In genomic region chr2:230541934-230542380, GRCh38 we compare ENCODE assay signal across 1 cellular context.
TF ChIP-seq lines count a peak whose summit lies in the region.

No MANE protein-coding gene starts in this region.

TF ChIP-seq in WTC11, 78 proteins besides CTCF, POLR2A, EP300 and RAD21 (continued from another document):
- no peak for TF ChIP-seq CBFB (CRISPR knock-in tag; IDR thresholded peaks at IDR 0.05; ENCODE audit: low read depth)
- no peak for TF ChIP-seq ZNF263 (CRISPR knock-in tag; IDR thresholded peaks at IDR 0.05; ENCODE audit: low read depth)
- TF ChIP-seq NR3C1 (CRISPR knock-in tag; conservative IDR thresholded peaks at IDR 0.05; ENCODE audit: low read depth), result no peak
- TF ChIP-seq, protein P1, sequence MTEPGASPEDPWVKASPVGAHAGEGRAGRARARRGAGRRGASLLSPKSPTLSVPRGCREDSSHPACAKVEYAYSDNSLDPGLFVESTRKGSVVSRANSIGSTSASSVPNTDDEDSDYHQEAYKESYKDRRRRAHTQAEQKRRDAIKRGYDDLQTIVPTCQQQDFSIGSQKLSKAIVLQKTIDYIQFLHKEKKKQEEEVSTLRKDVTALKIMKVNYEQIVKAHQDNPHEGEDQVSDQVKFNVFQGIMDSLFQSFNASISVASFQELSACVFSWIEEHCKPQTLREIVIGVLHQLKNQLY (CRISPR knock-in tag; IDR thresholded peaks at IDR 0.05), result no peak
- TF ChIP-seq, protein P2, sequence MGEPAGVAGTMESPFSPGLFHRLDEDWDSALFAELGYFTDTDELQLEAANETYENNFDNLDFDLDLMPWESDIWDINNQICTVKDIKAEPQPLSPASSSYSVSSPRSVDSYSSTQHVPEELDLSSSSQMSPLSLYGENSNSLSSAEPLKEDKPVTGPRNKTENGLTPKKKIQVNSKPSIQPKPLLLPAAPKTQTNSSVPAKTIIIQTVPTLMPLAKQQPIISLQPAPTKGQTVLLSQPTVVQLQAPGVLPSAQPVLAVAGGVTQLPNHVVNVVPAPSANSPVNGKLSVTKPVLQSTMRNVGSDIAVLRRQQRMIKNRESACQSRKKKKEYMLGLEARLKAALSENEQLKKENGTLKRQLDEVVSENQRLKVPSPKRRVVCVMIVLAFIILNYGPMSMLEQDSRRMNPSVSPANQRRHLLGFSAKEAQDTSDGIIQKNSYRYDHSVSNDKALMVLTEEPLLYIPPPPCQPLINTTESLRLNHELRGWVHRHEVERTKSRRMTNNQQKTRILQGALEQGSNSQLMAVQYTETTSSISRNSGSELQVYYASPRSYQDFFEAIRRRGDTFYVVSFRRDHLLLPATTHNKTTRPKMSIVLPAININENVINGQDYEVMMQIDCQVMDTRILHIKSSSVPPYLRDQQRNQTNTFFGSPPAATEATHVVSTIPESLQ (CRISPR knock-in tag; IDR thresholded peaks at IDR 0.05), result no peak
- TF ChIP-seq, protein P3, sequence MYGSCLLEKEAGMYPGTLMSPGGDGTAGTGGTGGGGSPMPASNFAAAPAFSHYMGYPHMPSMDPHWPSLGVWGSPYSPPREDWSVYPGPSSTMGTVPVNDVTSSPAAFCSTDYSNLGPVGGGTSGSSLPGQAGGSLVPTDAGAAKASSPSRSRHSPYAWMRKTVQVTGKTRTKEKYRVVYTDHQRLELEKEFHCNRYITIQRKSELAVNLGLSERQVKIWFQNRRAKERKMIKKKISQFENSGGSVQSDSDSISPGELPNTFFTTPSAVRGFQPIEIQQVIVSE (CRISPR knock-in tag; IDR thresholded peaks at IDR 0.05; ENCODE audit: borderline replicate concordance), result no peak
- TF ChIP-seq, protein P4, sequence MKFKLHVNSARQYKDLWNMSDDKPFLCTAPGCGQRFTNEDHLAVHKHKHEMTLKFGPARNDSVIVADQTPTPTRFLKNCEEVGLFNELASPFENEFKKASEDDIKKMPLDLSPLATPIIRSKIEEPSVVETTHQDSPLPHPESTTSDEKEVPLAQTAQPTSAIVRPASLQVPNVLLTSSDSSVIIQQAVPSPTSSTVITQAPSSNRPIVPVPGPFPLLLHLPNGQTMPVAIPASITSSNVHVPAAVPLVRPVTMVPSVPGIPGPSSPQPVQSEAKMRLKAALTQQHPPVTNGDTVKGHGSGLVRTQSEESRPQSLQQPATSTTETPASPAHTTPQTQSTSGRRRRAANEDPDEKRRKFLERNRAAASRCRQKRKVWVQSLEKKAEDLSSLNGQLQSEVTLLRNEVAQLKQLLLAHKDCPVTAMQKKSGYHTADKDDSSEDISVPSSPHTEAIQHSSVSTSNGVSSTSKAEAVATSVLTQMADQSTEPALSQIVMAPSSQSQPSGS (CRISPR knock-in tag; IDR thresholded peaks at IDR 0.05; ENCODE audit: borderline replicate concordance, low read depth), result no peak
- no peak for TF ChIP-seq EMX1 (CRISPR knock-in tag; IDR thresholded peaks at IDR 0.05)
- TF ChIP-seq CREM (CRISPR knock-in tag; IDR thresholded peaks at IDR 0.05), result no peak
- TF ChIP-seq AFF4 (CRISPR knock-in tag; IDR thresholded peaks at IDR 0.05; ENCODE audit: borderline replicate concordance), result no peak
- TF ChIP-seq GTF2I (CRISPR knock-in tag; conservative IDR thresholded peaks at IDR 0.05), result no peak
- TF ChIP-seq ATF1 (CRISPR knock-in tag; IDR thresholded peaks at IDR 0.05), result no peak
